In the genomic region with DNA sequence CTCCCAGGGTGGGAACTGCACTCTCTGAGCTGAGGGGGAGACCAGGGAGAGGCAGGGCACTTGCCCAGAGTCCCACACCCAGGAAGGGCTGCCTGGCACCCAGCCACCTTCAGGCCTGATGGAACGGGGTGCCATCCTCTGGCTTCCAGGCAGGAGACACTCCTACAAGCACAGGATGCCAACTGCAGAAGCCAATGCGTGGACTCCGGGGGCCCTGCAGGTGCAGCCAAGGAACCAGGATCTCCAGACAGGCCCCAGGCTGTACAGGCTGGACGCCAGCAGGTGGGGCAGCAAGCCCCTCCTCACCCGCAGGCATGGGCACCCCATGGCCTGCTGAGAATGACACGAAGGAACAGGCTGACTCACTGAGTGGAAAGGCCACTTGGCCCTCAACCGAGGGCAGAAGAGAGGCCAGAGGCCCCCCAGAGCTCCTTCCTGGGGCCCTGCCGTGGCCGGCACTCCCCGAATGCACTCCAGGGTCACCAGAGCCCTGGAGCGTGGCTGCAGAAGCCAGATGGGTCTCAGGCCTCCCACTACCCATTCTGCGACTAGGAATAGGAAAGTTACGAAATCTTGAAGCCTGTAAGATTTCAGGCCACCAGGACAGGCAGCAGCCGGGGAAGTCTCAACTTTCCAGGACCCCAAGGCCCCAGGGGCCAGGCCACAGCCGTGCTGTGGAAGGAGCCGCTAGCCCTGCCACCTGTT, we compare ENCODE assay signal across 11 cellular contexts. TPM values are rescaled to one million over a fixed set of nuclear protein-coding genes. Genes with fewer than 3 reads are reported as not detected.
A peak's percentile ranks its signal among the peaks of the same experiment; 100 is the strongest.
DNase-seq lines count a peak whose midpoint lies in the region; ATAC-seq and TF ChIP-seq lines count a peak whose summit lies in the region.
"Had no signal": no experiment of that assay in that cellular context is flagged by ENCODE, and none has a peak within 500 bp of the region (broad histone marks: within the 10 kb centered on the region; RNA-seq: fewer than 3 reads in every experiment).

No MANE protein-coding gene starts in this region.

- peak in 6 of 8 donors; percentile 12 to 44 (median 30) for ATAC-seq in heart right ventricle
- ATAC-seq in HG03196 (IDR thresholded peaks at IDR 0.05; ENCODE audit: unreplicated experiment), result no peak

- H3K4me1 Mint-ChIP-seq in HFFc6 (ENCODE audit: low read depth), result peaks cover 5% of the 10 kb centered on the region; the same call in 1 of the 2 replicates

- intact Hi-C loops in heart right ventricle (cut with DNase I) (no loop called here), sigmoid colon (cut with DNase I) (no loop called here)

- 53 to 64% methylated on average over 16 of the region's 16 CpGs for WGBS in heart right ventricle, 2 donors
- WGBS in sigmoid colon, 2 donors, result 61 to 74% methylated on average over 16 of the region's 16 CpGs

- peaks cover 8% of the 10 kb centered on the region; the same call in 1 of the 2 replicates for H3K36me3 Mint-ChIP-seq in HFFc6 (ENCODE audit: low read depth)

- peaks cover 29% of the 10 kb centered on the region for H3K4me1 ChIP-seq in SJCRH30
- peaks cover 24 to 57% (median 50%) of the 10 kb centered on the region in 9 donors for H3K4me1 ChIP-seq in heart right ventricle
- H3K4me1 ChIP-seq in sigmoid colon, result peaks cover 0 to 91% (median 87%) of the 10 kb centered on the region in 4 donors
- peaks cover 0 to 32% (median 0%) of the 10 kb centered on the region in 4 donors for H3K4me1 ChIP-seq in Peyer's patch
- H3K4me1 ChIP-seq: HAP-1 had no signal

- H3K27me3 Mint-ChIP-seq in HFFc6 (ENCODE audit: insufficient read depth), result no peaks in the 10 kb centered on the region; the same call in none of the 2 replicates

- DNase-seq in GM06990 (ENCODE audit: extremely low read depth, insufficient read length) (peak; percentile 1), SJCRH30 (peak; percentile 11 to 82), heart right ventricle (peak; percentile 12 to 23), sigmoid colon (peak; percentile 78), HFFc6 (no peak), caudate nucleus (lab: John Stamatoyannopoulos, UW) (no peak), Peyer's patch (no peak)
- DNase-seq: foreskin melanocyte; NK-92 treated with Interleukin-12 subunit alpha and Interleukin-12 subunit beta, amount 100 ng/mL, for 24 hours had no signal

- H3K4me3 ChIP-seq in GM06990 (replicated peaks; ENCODE audit: low read depth, low read length) (no peak overlapping the region), SJCRH30 (no peak overlapping the region), heart right ventricle (no peak overlapping the region), sigmoid colon (no peak overlapping the region), Peyer's patch (no peak overlapping the region)
- H3K4me3 ChIP-seq: HAP-1 had no signal

- H3K4me3 Mint-ChIP-seq in HFFc6, result no peak overlapping the region

- H3K9me3 ChIP-seq in SJCRH30 (replicated peaks), result no peaks in the 10 kb centered on the region
- no peaks in the 10 kb centered on the region for H3K9me3 ChIP-seq in heart right ventricle
- H3K9me3 ChIP-seq in sigmoid colon, result no peaks in the 10 kb centered on the region
- no peaks in the 10 kb centered on the region for H3K9me3 ChIP-seq in Peyer's patch
- H3K9me3 ChIP-seq: HAP-1 had no signal

- TF ChIP-seq POLR2A in sigmoid colon (IDR thresholded peaks at IDR 0.05) (no peak), Peyer's patch (IDR thresholded peaks at IDR 0.05) (no peak)

- H3K27me3 ChIP-seq in GM06990 (replicated peaks; ENCODE audit: control insufficient read depth, insufficient read depth, low read length) (no peaks in the 10 kb centered on the region), SJCRH30 (no peaks in the 10 kb centered on the region), heart right ventricle (no peaks in the 10 kb centered on the region), sigmoid colon (no peaks in the 10 kb centered on the region), Peyer's patch (no peaks in the 10 kb centered on the region)

- no peak overlapping the region for H3K27ac Mint-ChIP-seq in HFFc6

- H3K36me3 ChIP-seq in GM06990 (ENCODE audit: control insufficient read depth, insufficient read depth, low read length), result no peaks in the 10 kb centered on the region
- H3K36me3 ChIP-seq in SJCRH30, result no peaks in the 10 kb centered on the region
- H3K36me3 ChIP-seq in heart right ventricle, result peaks cover 0 to 26% (median 0%) of the 10 kb centered on the region in 9 donors
- H3K36me3 ChIP-seq in sigmoid colon, result peaks cover 0 to 17% (median 0%) of the 10 kb centered on the region in 4 donors
- H3K36me3 ChIP-seq in Peyer's patch, result peaks cover 0 to 10% (median 0%) of the 10 kb centered on the region in 3 donors
- H3K36me3 ChIP-seq: HAP-1 had no signal

- no peaks in the 10 kb centered on the region for H3K9me3 Mint-ChIP-seq in HFFc6

- no peak overlapping the region for H3K27ac ChIP-seq in SJCRH30
- peak overlapping the region in 7 of 10 donors; percentile 3 to 70 (median 43) for H3K27ac ChIP-seq in heart right ventricle
- peak overlapping the region; percentile 74 to 88 (median 79) for H3K27ac ChIP-seq in sigmoid colon
- no peak overlapping the region for H3K27ac ChIP-seq in caudate nucleus (ENCODE audit: low read depth, low read length)
- H3K27ac ChIP-seq in Peyer's patch, result peak overlapping the region in 1 of 4 donors; percentile 11

- TF ChIP-seq CTCF in GM06990 (IDR thresholded peaks at IDR 0.05; ENCODE audit: insufficient read depth, low read length, poor library complexity, severe bottlenecking) (no peak), heart right ventricle (IDR thresholded peaks at IDR 0.05) (no peak), sigmoid colon (IDR thresholded peaks at IDR 0.05) (no peak), HFFc6 (IDR thresholded peaks at IDR 0.05) (no peak), Peyer's patch (IDR thresholded peaks at IDR 0.05) (no peak)

- TF ChIP-seq EP300 in sigmoid colon (IDR thresholded peaks at IDR 0.05), result no peak

RNA-seq across cellular contexts. Expression of a gene that starts 15.7 kb away (rescaled TPM):
- total RNA-seq in SJCRH30 (2014; rRNA removed; shearing (Covaris generic)), result 3.6 and 4.4 TPM in 2 replicates
- total RNA-seq in heart right ventricle (10 to 100 TPM; 32.0 to 55.1 (median 41.1) TPM), sigmoid colon (10 to 100 TPM; 41.6 to 80.0 (median 65.4) TPM), Peyer's patch (10 to 100 TPM in 3 of 4 donors, 1 to 10 TPM in 1; 8.3 to 24.3 (median 23.1) TPM)
- polyA plus RNA-seq in heart right ventricle (10 to 100 TPM; 15.6 to 16.5 TPM), sigmoid colon (10 to 100 TPM in 1 of 3 donors, 1 to 10 TPM in 2; 3.6 to 14.3 (median 5.1) TPM)
- 10 to 100 TPM; 38.2 to 46.7 (median 40.2) TPM for total RNA-seq in HFFc6 (2021; fragmentation: NEBNext Ultra II Directional; extraction: Animal tissue kit (Norgen Biotek cat#: 25700))

RNA-seq across cellular contexts. Expression of a gene that starts 39.3 kb away (rescaled TPM):
- total RNA-seq in SJCRH30 (2014; rRNA removed; shearing (Covaris generic)), result 31.8 and 34.0 TPM in 2 replicates
- 10 to 100 TPM; 12.7 to 24.3 (median 15.4) TPM for total RNA-seq in heart right ventricle
- polyA plus RNA-seq in heart right ventricle, result 10 to 100 TPM in 1 of 2 donors, 1 to 10 TPM in 1; 9.7 to 26.4 TPM
- total RNA-seq in sigmoid colon, result 10 to 100 TPM; 23.7 to 35.6 (median 30.2) TPM
- polyA plus RNA-seq in sigmoid colon, result 10 to 100 TPM; 25.4 to 48.4 (median 27.6) TPM
- 10 to 100 TPM; 31.6 to 45.4 (median 35.7) TPM for total RNA-seq in HFFc6 (2021; fragmentation: NEBNext Ultra II Directional; extraction: Animal tissue kit (Norgen Biotek cat#: 25700))
- total RNA-seq in Peyer's patch, result 10 to 100 TPM; 34.7 to 75.0 (median 69.2) TPM

Comparison
In these comparisons a context has a peak if more than half of its experiments do, and no peak if none do; other contexts are left out.
1. DNase-seq: peak in GM06990 (single experiment), SJCRH30 (2 of 2), heart right ventricle (2 of 2) and sigmoid colon (single experiment); none in HFFc6 (single experiment), caudate nucleus (0 of 61) and Peyer's patch (0 of 3).
2. H3K27ac ChIP-seq: peak in heart right ventricle (7 of 10) and sigmoid colon (4 of 4); none in SJCRH30 (single experiment) and caudate nucleus (single experiment).